Comparison of ENCODE assay signal across 9 cellular contexts in the genomic region with DNA sequence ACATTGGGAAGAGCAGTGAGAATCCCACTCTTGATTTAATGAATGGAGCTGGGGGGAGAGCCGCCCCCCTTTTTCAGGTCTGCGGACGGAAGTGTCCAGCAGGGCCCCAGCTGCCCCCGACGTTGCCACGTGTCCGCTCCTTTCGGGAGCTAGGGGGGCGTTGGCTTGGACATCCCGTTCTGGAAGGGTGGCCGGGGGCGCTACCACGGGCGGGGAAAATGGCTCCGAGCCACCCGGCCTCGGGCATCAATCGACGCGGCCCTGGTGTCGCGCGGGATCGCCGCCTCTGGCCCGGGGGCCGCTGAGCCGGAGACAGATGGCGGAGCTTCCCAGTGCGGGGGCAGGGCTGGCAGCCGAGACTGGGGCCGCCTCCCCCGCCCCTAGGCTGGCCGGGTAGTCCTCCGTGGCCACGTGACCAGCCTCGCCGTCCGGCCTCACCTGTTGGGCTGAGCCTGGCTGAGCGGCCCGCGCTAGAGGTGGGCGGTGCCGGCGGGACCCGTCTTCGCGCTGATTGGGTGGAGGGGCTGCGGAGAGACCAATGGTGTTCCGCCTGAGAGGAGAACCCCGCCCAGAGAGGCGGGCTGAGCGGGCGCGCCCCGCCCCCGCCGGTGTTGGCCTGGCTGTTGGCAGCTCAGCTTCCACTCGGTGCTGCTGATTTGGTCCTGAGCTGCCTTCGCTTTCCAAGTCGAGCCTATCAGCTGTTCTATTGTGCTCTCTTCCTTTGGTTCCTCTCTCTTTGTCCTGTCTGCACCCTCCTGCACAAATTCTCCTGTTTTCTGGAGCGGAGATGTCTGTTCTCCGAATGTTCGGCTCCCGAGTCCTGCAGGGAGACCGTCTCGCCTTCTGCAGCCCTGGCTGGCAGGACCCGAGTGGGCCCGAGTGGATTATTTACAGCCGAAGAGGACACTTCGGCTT. TPM values are rescaled to one million over a fixed set of nuclear protein-coding genes. Genes with fewer than 3 reads are reported as not detected.
A peak's percentile ranks its signal among the peaks of the same experiment; 100 is the strongest.
DNase-seq lines count a peak whose midpoint lies in the region; ATAC-seq and TF ChIP-seq lines count a peak whose summit lies in the region.
"Had no signal": no experiment of that assay in that cellular context is flagged by ENCODE, and none has a peak within 500 bp of the region (broad histone marks: within the 10 kb centered on the region; RNA-seq: fewer than 3 reads in every experiment).

No MANE protein-coding gene starts in this region.

- H3K4me3 ChIP-seq in foreskin fibroblast (ENCODE audit: low read depth in 1 of 2, low read length in 2 of 2) (peak overlapping the region; percentile 46 to 71), OCI-LY7 (ENCODE audit: low read depth, low read length, poor library complexity, severe bottlenecking) (no peak overlapping the region)
- H3K4me3 ChIP-seq: SK-N-MC had no signal

- H3K27ac ChIP-seq in RWPE1 (peak overlapping the region; percentile 81), OCI-LY7 (ENCODE audit: low read depth, low read length, poor library complexity, severe bottlenecking) (no peak overlapping the region)
- H3K27ac ChIP-seq: SK-N-MC had no signal

- TF ChIP-seq CTCF in RWPE1 (conservative IDR thresholded peaks at IDR 0.05; ENCODE audit: low read depth) (no peak), foreskin fibroblast (IDR thresholded peaks at IDR 0.05; ENCODE audit: low read depth, low read length) (no peak), nephron progenitor cell (IDR thresholded peaks at IDR 0.05) (no peak), OCI-LY7 (conservative IDR thresholded peaks at IDR 0.05; ENCODE audit: low read length) (no peak)

- no peak overlapping the region for H3K4me2 ChIP-seq in OCI-LY7 (ENCODE audit: low read length)

- H3K4me1 Mint-ChIP-seq in nephron progenitor cell: peaks cover 73% of the 10 kb centered on the region
- peaks cover 28% of the 10 kb centered on the region for H3K4me1 Mint-ChIP-seq in stimulated activated memory B cell treated with anti-CD40 and anti-IgM and Interleukin-4, amounts not matched to agents 10 μg/mL and 1 μg/mL and 100 μg/mL, for 72 hours

- no peak overlapping the region for H2AFZ ChIP-seq in OCI-LY7 (ENCODE audit: low read length)

- ATAC-seq in HG03108 (IDR thresholded peaks at IDR 0.05; ENCODE audit: unreplicated experiment): peak; percentile 77
- peak; percentile 94 for ATAC-seq in stimulated activated memory B cell treated with anti-CD40 and anti-IgM and Interleukin-4, amounts not matched to agents 10 μg/mL and 1 μg/mL and 100 μg/mL, for 72 hours

- H3K9me3 Mint-ChIP-seq in nephron progenitor cell: peaks cover 5% of the 10 kb centered on the region
- H3K9me3 Mint-ChIP-seq in stimulated activated memory B cell treated with anti-CD40 and anti-IgM and Interleukin-4, amounts not matched to agents 10 μg/mL and 1 μg/mL and 100 μg/mL, for 72 hours: no peaks in the 10 kb centered on the region

- H3K79me2 ChIP-seq in OCI-LY7 (ENCODE audit: insufficient read depth, low read depth, low read length): no peaks in the 10 kb centered on the region

- H3K27ac Mint-ChIP-seq in nephron progenitor cell: peak overlapping the region; percentile 93
- no peak overlapping the region for H3K27ac Mint-ChIP-seq in stimulated activated memory B cell treated with anti-CD40 and anti-IgM and Interleukin-4, amounts not matched to agents 10 μg/mL and 1 μg/mL and 100 μg/mL, for 72 hours

- CTCF ChIA-PET in RWPE1 (lab: Yijun Ruan, JAX): interaction anchor here (0.6 to 0.7 kb wide), 3 partner anchors 67 to 584 kb away, joined by 3 to 5 read pairs (median 3); no protein-coding TSS in a partner anchor
- CTCF ChIA-PET in OCI-LY7 (lab: Charles Lee; ENCODE audit: unreplicated experiment): no interaction called here

- no peaks in the 10 kb centered on the region; the same call in 1 of the 2 replicates for H4K20me1 ChIP-seq in OCI-LY7 (ENCODE audit: insufficient read depth, low read length)

- POLR2A ChIA-PET in RWPE1 (lab: Yijun Ruan, JAX; ENCODE audit: low non-redundant PET) (interaction anchor here (0.6 to 1.1 kb wide), 2 partner anchors 9 to 12 kb away, joined by 3 read pairs; a partner anchor contains a TSS), OCI-LY7 (lab: Charles Lee) (no interaction called here)

- H3K36me3 Mint-ChIP-seq in nephron progenitor cell (ENCODE audit: low read depth): peaks cover 34% of the 10 kb centered on the region
- H3K36me3 Mint-ChIP-seq in stimulated activated memory B cell treated with anti-CD40 and anti-IgM and Interleukin-4, amounts not matched to agents 10 μg/mL and 1 μg/mL and 100 μg/mL, for 72 hours: peaks cover 22% of the 10 kb centered on the region

- BruUV-seq in OCI-LY7 (replicated peaks; lab: Mats Ljungman, UMichigan): no TSS peak

- H3K9me3 ChIP-seq in OCI-LY7 (ENCODE audit: low read length): no peaks in the 10 kb centered on the region

- H3K36me3 ChIP-seq in OCI-LY7 (ENCODE audit: insufficient read depth, low read length): no peaks in the 10 kb centered on the region

- peak overlapping the region; percentile 87 for H3K4me3 Mint-ChIP-seq in nephron progenitor cell
- H3K4me3 Mint-ChIP-seq in stimulated activated memory B cell treated with anti-CD40 and anti-IgM and Interleukin-4, amounts not matched to agents 10 μg/mL and 1 μg/mL and 100 μg/mL, for 72 hours: peak overlapping the region; percentile 67

- DNase-seq in ELR (ENCODE audit: low read depth) (peak; percentile 86), RWPE1 (ENCODE audit: low spot score) (peak; percentile 98), foreskin fibroblast (peak; percentile 94 to 95), nephron progenitor cell (peak; percentile 97), OCI-LY7 (ENCODE audit: low spot score) (no peak)
- DNase-seq in activated naive CD4-positive, alpha-beta T cell (lab: John Stamatoyannopoulos, UW): peak; percentile 74 to 89 (median 82)

- no peaks in the 10 kb centered on the region for H3K9me2 ChIP-seq in OCI-LY7 (ENCODE audit: insufficient read depth, low read length)

- no peaks in the 10 kb centered on the region for H3K4me1 ChIP-seq in OCI-LY7 (ENCODE audit: insufficient read depth, low read length, poor library complexity, severe bottlenecking)

- intact Hi-C loops in OCI-LY7 (cut with micrococcal nuclease; ENCODE audit: unreplicated experiment): loop anchor here (10.0 kb wide), 2 partner anchors 486 to 616 kb away; no protein-coding TSS in a partner anchor

- peaks cover 8% of the 10 kb centered on the region for H3K27me3 Mint-ChIP-seq in nephron progenitor cell (ENCODE audit: low read depth, poor library complexity)
- H3K27me3 Mint-ChIP-seq in stimulated activated memory B cell treated with anti-CD40 and anti-IgM and Interleukin-4, amounts not matched to agents 10 μg/mL and 1 μg/mL and 100 μg/mL, for 72 hours: peaks cover 56% of the 10 kb centered on the region

RNA-seq across cellular contexts. Expression of a gene that starts 8.3 kb away (rescaled TPM):
- 0.03 TPM in 1 of 2 replicates, not detected in the other for total RNA-seq in OCI-LY7 (2014; rRNA removed; shearing (Covaris generic))
- 1.6 and 2.0 TPM in 2 replicates for total RNA-seq in OCI-LY7 (2022)
